In genomic region chr7:89042963-89043362, GRCh38 we compare ENCODE assay signal across 16 cellular contexts.
DNase-seq lines count a peak whose midpoint lies in the region; ATAC-seq and TF ChIP-seq lines count a peak whose summit lies in the region.
"Had no signal": no experiment of that assay in that cellular context is flagged by ENCODE, and none has a peak within 500 bp of the region (broad histone marks: within the 10 kb centered on the region; RNA-seq: fewer than 3 reads in every experiment).

No MANE protein-coding gene starts in this region.

- no peaks in the 10 kb centered on the region for H3K36me3 ChIP-seq in BE2C

- no peaks in the 10 kb centered on the region for H3K27me3 Mint-ChIP-seq in activated T-helper 2 cell treated with anti-CD3 and anti-CD28 coated beads, Interferon-gamma antibody, Interleukin-2, Interleukin-4, amounts not matched to agents 10 μg/mL and 5 μg/mL and 100 μg/mL, durations not matched to agents 14 hours and 24 hours and 36 hours (ENCODE audit: low read depth)

- intact Hi-C loops in activated T-helper 2 cell treated with anti-CD3 and anti-CD28 coated beads, Interferon-gamma antibody, Interleukin-2, Interleukin-4, amounts not matched to agents 10 μg/mL and 5 μg/mL and 100 μg/mL, durations not matched to agents 14 hours and 24 hours and 36 hours (cut with micrococcal nuclease), result no loop called here

- H3K4me1 ChIP-seq in BE2C, result no peaks in the 10 kb centered on the region

- no peak overlapping the region for H3K4me3 ChIP-seq in BE2C (ENCODE audit: low read depth, low read length)
- H3K4me3 ChIP-seq: BLaER1 treated with 17β-estradiol and CSF1 and Interleukin-3, amounts not matched to agents 10 nM and 100 nM had no signal

- POLR2A ChIA-PET in HEK293T (lab: Yijun Ruan, JAX), result no interaction called here

- no peaks in the 10 kb centered on the region for H3K36me3 Mint-ChIP-seq in activated T-helper 2 cell treated with anti-CD3 and anti-CD28 coated beads, Interferon-gamma antibody, Interleukin-2, Interleukin-4, amounts not matched to agents 10 μg/mL and 5 μg/mL and 100 μg/mL, durations not matched to agents 14 hours and 24 hours and 36 hours (ENCODE audit: low read depth)
- H3K36me3 Mint-ChIP-seq: CD8-positive, alpha-beta T cell had no signal

- DNase-seq in HEK293T (ENCODE audit: extremely low spot score), result no peak
- DNase-seq in NCI-H187 (lab: John Stamatoyannopoulos, UW), result peak; percentile 11 to 35
- DNase-seq in NCI-H2171 (lab: John Stamatoyannopoulos, UW), result peak; percentile 31
- DNase-seq in left kidney (ENCODE audit: low read depth, low spot score), result peak; percentile 49
- no peak for DNase-seq in activated T-helper 2 cell treated with anti-CD3 and anti-CD28 coated beads, Interferon-gamma antibody, Interleukin-2, Interleukin-4, amounts not matched to agents 10 μg/mL and 5 μg/mL and 100 μg/mL, durations not matched to agents 14 hours and 24 hours and 36 hours (ENCODE audit: low spot score)
- no peak for DNase-seq in BE2C
- DNase-seq: 8988T; Calu3; CD8-positive, alpha-beta T cell; DMS79 treated with DMSO at 0.1 percent for 48 hours; GF-D8; H9; IMR-90 had no signal

- H3K4me3 Mint-ChIP-seq in activated T-helper 2 cell treated with anti-CD3 and anti-CD28 coated beads, Interferon-gamma antibody, Interleukin-2, Interleukin-4, amounts not matched to agents 10 μg/mL and 5 μg/mL and 100 μg/mL, durations not matched to agents 14 hours and 24 hours and 36 hours (ENCODE audit: low read depth), result no peak overlapping the region
- H3K4me3 Mint-ChIP-seq: CD8-positive, alpha-beta T cell; H9 had no signal

- H3K27me3 ChIP-seq in BE2C, result no peaks in the 10 kb centered on the region
- H3K27me3 ChIP-seq: BLaER1 treated with 17β-estradiol and CSF1 and Interleukin-3, amounts not matched to agents 10 nM and 100 nM had no signal

- no peak for ATAC-seq in GM19324 (IDR thresholded peaks at IDR 0.05; ENCODE audit: low FRiP score, unreplicated experiment)
- ATAC-seq in HG02885 (IDR thresholded peaks at IDR 0.05; ENCODE audit: poor library complexity, unreplicated experiment), result no peak
- ATAC-seq: CD8-positive, alpha-beta T cell had no signal

- CTCF ChIA-PET in HEK293T (lab: Yijun Ruan, JAX), result no interaction called here

- no peak for TF ChIP-seq CTCF in BE2C (IDR thresholded peaks at IDR 0.05; ENCODE audit: low read depth, low read length)

- H3K9me3 Mint-ChIP-seq in activated T-helper 2 cell treated with anti-CD3 and anti-CD28 coated beads, Interferon-gamma antibody, Interleukin-2, Interleukin-4, amounts not matched to agents 10 μg/mL and 5 μg/mL and 100 μg/mL, durations not matched to agents 14 hours and 24 hours and 36 hours, result peaks cover 5% of the 10 kb centered on the region

- H3K27ac Mint-ChIP-seq in activated T-helper 2 cell treated with anti-CD3 and anti-CD28 coated beads, Interferon-gamma antibody, Interleukin-2, Interleukin-4, amounts not matched to agents 10 μg/mL and 5 μg/mL and 100 μg/mL, durations not matched to agents 14 hours and 24 hours and 36 hours, result no peak overlapping the region
- H3K27ac Mint-ChIP-seq: CD8-positive, alpha-beta T cell; H9 had no signal

- no peaks in the 10 kb centered on the region for H3K4me1 Mint-ChIP-seq in activated T-helper 2 cell treated with anti-CD3 and anti-CD28 coated beads, Interferon-gamma antibody, Interleukin-2, Interleukin-4, amounts not matched to agents 10 μg/mL and 5 μg/mL and 100 μg/mL, durations not matched to agents 14 hours and 24 hours and 36 hours (ENCODE audit: low read depth)
- H3K4me1 Mint-ChIP-seq: H9 had no signal

- H3K9me3 ChIP-seq in BE2C, result no peaks in the 10 kb centered on the region

TF ChIP-seq in HEK293T, 16 proteins besides CTCF, POLR2A, EP300 and RAD21:
- TF ChIP-seq PKNOX1 (IDR thresholded peaks at IDR 0.05), result peak; percentile 77
- no peak for TF ChIP-seq ARNT (IDR thresholded peaks at IDR 0.05)
- no peak for TF ChIP-seq FOXM1 (IDR thresholded peaks at IDR 0.05; ENCODE audit: borderline replicate concordance)
- no peak for TF ChIP-seq SUZ12 (IDR thresholded peaks at IDR 0.05)
- no peak for TF ChIP-seq TARDBP (IDR thresholded peaks at IDR 0.05)
- no peak for TF ChIP-seq FOXA1 (IDR thresholded peaks at IDR 0.05)
- no peak for TF ChIP-seq SP1 (IDR thresholded peaks at IDR 0.05)
- TF ChIP-seq NFRKB (IDR thresholded peaks at IDR 0.05), result no peak

Comparison
In these comparisons a context has a peak if more than half of its experiments do, and no peak if none do; other contexts are left out.
1. DNase-seq: peak in NCI-H187 (2 of 2), NCI-H2171 (single experiment) and left kidney (single experiment); none in HEK293T (single experiment), activated T-helper 2 cell treated with anti-CD3 and anti-CD28 coated beads, Interferon-gamma antibody, Interleukin-2, Interleukin-4, amounts not matched to agents 10 μg/mL and 5 μg/mL and 100 μg/mL, durations not matched to agents 14 hours and 24 hours and 36 hours (single experiment) and BE2C (single experiment).